ENCODE assay signal across 8 cellular contexts in genomic region chrX:53287493-53288138, GRCh38. TPM values are rescaled to one million over a fixed set of nuclear protein-coding genes. Genes with fewer than 3 reads are reported as not detected.
A peak's percentile ranks its signal among the peaks of the same experiment; 100 is the strongest.
DNase-seq lines count a peak whose midpoint lies in the region; ATAC-seq and TF ChIP-seq lines count a peak whose summit lies in the region.

No MANE protein-coding gene starts in this region.

- peak overlapping the region; percentile 82 for H3K27ac Mint-ChIP-seq in activated naive CD8-positive, alpha-beta T cell treated with anti-CD3 and anti-CD28 coated beads, Interleukin-2, amount 10 ng/mL, durations not matched to agents 7 days and 5 days

- DNase-seq in A673 (ENCODE audit: low spot score) (peak; percentile 85), HCEC 1CT (peak; percentile 41), RKO (ENCODE audit: low spot score) (peak; percentile 35), left ventricle myocardium inferior (peak; percentile 69), sigmoid colon (peak; percentile 84), DMS153 treated with DMSO at 0.1 percent for 48 hours (lab: John Stamatoyannopoulos, UW; ENCODE audit: unreplicated experiment) (no peak), DMS114 treated with DMSO at 0.1 percent for 48 hours (lab: John Stamatoyannopoulos, UW; ENCODE audit: unreplicated experiment) (no peak)
- DNase-seq in activated naive CD8-positive, alpha-beta T cell treated with anti-CD3 and anti-CD28 coated beads, Interleukin-2, amount 10 ng/mL, durations not matched to agents 7 days and 5 days = peak; percentile 39

- H3K27ac ChIP-seq in A673 (ENCODE audit: low read depth, low read length, poor library complexity, severe bottlenecking) = no peak overlapping the region
- H3K27ac ChIP-seq in left ventricle myocardium inferior (replicated peaks) = peak overlapping the region; percentile 84
- H3K27ac ChIP-seq in sigmoid colon = peak overlapping the region; percentile 54 to 77 (median 72)

- H3K9me3 ChIP-seq in A673 (ENCODE audit: low read depth, low read length, poor library complexity, severe bottlenecking) = no peaks in the 10 kb centered on the region
- no peaks in the 10 kb centered on the region for H3K9me3 ChIP-seq in left ventricle myocardium inferior (replicated peaks)
- no peaks in the 10 kb centered on the region for H3K9me3 ChIP-seq in sigmoid colon

- no peaks in the 10 kb centered on the region for H3K9me3 Mint-ChIP-seq in activated naive CD8-positive, alpha-beta T cell treated with anti-CD3 and anti-CD28 coated beads, Interleukin-2, amount 10 ng/mL, durations not matched to agents 7 days and 5 days

- no peaks in the 10 kb centered on the region for H3K36me3 Mint-ChIP-seq in activated naive CD8-positive, alpha-beta T cell treated with anti-CD3 and anti-CD28 coated beads, Interleukin-2, amount 10 ng/mL, durations not matched to agents 7 days and 5 days

- TF ChIP-seq CTCF in A673 (conservative IDR thresholded peaks at IDR 0.05; ENCODE audit: low read depth, low read length) = no peak
- TF ChIP-seq CTCF in left ventricle myocardium inferior (IDR thresholded peaks at IDR 0.05; ENCODE audit: borderline replicate concordance) = no peak
- TF ChIP-seq CTCF in sigmoid colon (IDR thresholded peaks at IDR 0.05) = no peak

- H3K4me1 ChIP-seq in A673 (ENCODE audit: insufficient read depth, low read length, poor library complexity, severe bottlenecking) (peaks cover 24% of the 10 kb centered on the region), left ventricle myocardium inferior (peaks cover 52% of the 10 kb centered on the region), sigmoid colon (peaks cover 0 to 45% (median 28%) of the 10 kb centered on the region in 4 donors)

- WGBS in sigmoid colon, 2 donors = 2 to 8% methylated on average over 11 of the region's 11 CpGs

- H3K4me3 ChIP-seq in A673 (ENCODE audit: low read depth, low read length, poor library complexity, severe bottlenecking) (no peak overlapping the region), left ventricle myocardium inferior (peak overlapping the region; percentile 42), sigmoid colon (no peak overlapping the region)

- POLR2A ChIA-PET in A673 (lab: Charles Lee; ENCODE audit: low non-redundant PET) = no interaction called here
- POLR2A ChIA-PET in activated naive CD8-positive, alpha-beta T cell treated with anti-CD3 and anti-CD28 coated beads, Interleukin-2, amount 10 ng/mL, durations not matched to agents 7 days and 5 days (lab: Charles Lee) = interaction anchor here (1.0 to 1.9 kb wide), 5 partner anchors 25 to 1721 kb away, joined by 3 to 6 read pairs (median 4); partner anchors contain the start of genes KDM5C, RIBC1 and SMC1A

- no peaks in the 10 kb centered on the region for H3K36me3 ChIP-seq in A673 (ENCODE audit: insufficient read depth, low read length, poor library complexity, severe bottlenecking)
- no peaks in the 10 kb centered on the region for H3K36me3 ChIP-seq in left ventricle myocardium inferior
- no peaks in the 10 kb centered on the region for H3K36me3 ChIP-seq in sigmoid colon

- intact Hi-C loops in A673 (cut with micrococcal nuclease; ENCODE audit: unreplicated experiment) = no loop called here
- intact Hi-C loops in left ventricle myocardium inferior (cut with micrococcal nuclease) = no loop called here
- intact Hi-C loops in sigmoid colon (cut with DNase I) = loop anchor here (10.0 kb wide), 1 partner anchor 147 kb away; the partner anchor contains the start of gene HSD17B10

- CTCF ChIA-PET in A673 (lab: Charles Lee) = interaction anchor here (1.0 kb wide), 2 partner anchors 25 to 30 kb away, joined by 3 to 5 read pairs; no protein-coding TSS in a partner anchor

- ATAC-seq in activated naive CD8-positive, alpha-beta T cell treated with anti-CD3 and anti-CD28 coated beads, Interleukin-2, amount 10 ng/mL, durations not matched to agents 7 days and 5 days (ENCODE audit: low read depth) = peak; percentile 70

- no peak for TF ChIP-seq POLR2A in sigmoid colon (IDR thresholded peaks at IDR 0.05)

- peak overlapping the region; percentile 77 for H3K4me3 Mint-ChIP-seq in activated naive CD8-positive, alpha-beta T cell treated with anti-CD3 and anti-CD28 coated beads, Interleukin-2, amount 10 ng/mL, durations not matched to agents 7 days and 5 days

- H3K27me3 Mint-ChIP-seq in activated naive CD8-positive, alpha-beta T cell treated with anti-CD3 and anti-CD28 coated beads, Interleukin-2, amount 10 ng/mL, durations not matched to agents 7 days and 5 days = no peaks in the 10 kb centered on the region

- TF ChIP-seq EP300 in sigmoid colon (IDR thresholded peaks at IDR 0.05) = no peak

- H3K27me3 ChIP-seq in A673 (replicated peaks; ENCODE audit: insufficient read depth, low read depth, low read length, poor library complexity) (no peaks in the 10 kb centered on the region), left ventricle myocardium inferior (ENCODE audit: low read depth) (no peaks in the 10 kb centered on the region), sigmoid colon (no peaks in the 10 kb centered on the region)

- H3K4me1 Mint-ChIP-seq in activated naive CD8-positive, alpha-beta T cell treated with anti-CD3 and anti-CD28 coated beads, Interleukin-2, amount 10 ng/mL, durations not matched to agents 7 days and 5 days = peaks cover 21% of the 10 kb centered on the region

- BruUV-seq in A673 (replicated peaks; lab: Mats Ljungman, UMichigan) = no TSS peak

RNA-seq across cellular contexts. Expression of gene IQSEC2, which starts 6.2 kb away (rescaled TPM):
- total RNA-seq in A673 (2021) = 8.1 and 8.9 TPM in 2 replicates
- total RNA-seq in activated naive CD8-positive, alpha-beta T cell treated with anti-CD3 and anti-CD28 coated beads, Interleukin-2, amount 10 ng/mL, durations not matched to agents 7 days and 5 days = under 1 TPM; 0.82 to 0.83 TPM
- total RNA-seq in left ventricle myocardium inferior = 17.1 TPM
- 10 to 100 TPM; 13.6 to 21.4 (median 17.8) TPM for total RNA-seq in sigmoid colon
- polyA plus RNA-seq in sigmoid colon = 10 to 100 TPM; 18.6 to 27.5 (median 19.9) TPM

Comparison
In these comparisons a context has a peak if more than half of its experiments do, and no peak if none do; other contexts are left out.
1. DNase-seq: peak in A673 (single experiment), HCEC 1CT (single experiment), RKO (single experiment), activated naive CD8-positive, alpha-beta T cell treated with anti-CD3 and anti-CD28 coated beads, Interleukin-2, amount 10 ng/mL, durations not matched to agents 7 days and 5 days (single experiment), left ventricle myocardium inferior (single experiment) and sigmoid colon (single experiment); none in DMS153 treated with DMSO at 0.1 percent for 48 hours (single experiment) and DMS114 treated with DMSO at 0.1 percent for 48 hours (single experiment).